In the genomic region with DNA sequence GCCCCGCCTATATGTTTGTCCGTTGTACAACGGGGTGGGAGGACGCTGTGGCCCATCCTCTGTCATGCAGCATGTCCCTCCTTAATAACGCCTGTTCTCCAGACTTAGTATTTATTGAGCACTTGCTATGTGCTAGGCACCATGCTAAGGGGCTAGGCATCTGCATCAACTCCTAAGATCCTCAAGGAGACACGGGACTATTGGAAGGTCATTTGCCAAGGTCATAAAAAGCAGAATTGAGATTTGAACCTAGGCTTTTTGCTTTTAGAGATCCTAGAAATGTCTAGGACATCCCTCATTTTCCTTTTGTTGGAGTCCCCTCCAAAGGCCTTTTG, we compare ENCODE assay signal across 19 cellular contexts. TPM values are rescaled to one million over a fixed set of nuclear protein-coding genes. Genes with fewer than 3 reads are reported as not detected.
DNase-seq lines count a peak whose midpoint lies in the region; ATAC-seq and TF ChIP-seq lines count a peak whose summit lies in the region.
"Had no signal": no experiment of that assay in that cellular context is flagged by ENCODE, and none has a peak within 500 bp of the region (broad histone marks: within the 10 kb centered on the region; RNA-seq: fewer than 3 reads in every experiment).

No MANE protein-coding gene starts in this region.

- H3K9ac ChIP-seq in H9 (ENCODE audit: extremely low read depth, insufficient read length, low read length) (no peak overlapping the region), PC-3 (ENCODE audit: low read length) (no peak overlapping the region)

- H3K27ac Mint-ChIP-seq in H9 (peak overlapping the region in 1 of 3 experiments; percentile 94; a peak in 2 of 7 replicates), memory B cell (peak overlapping the region; percentile 72)
- H3K27ac Mint-ChIP-seq: activated CD8-positive, alpha-beta memory T cell treated with anti-CD3 and anti-CD28 coated beads, Interleukin-2, amount 10 ng/mL, durations not matched to agents 7 days and 5 days; naive thymus-derived CD8-positive, alpha-beta T cell had no signal

- no peak overlapping the region for H4K8ac ChIP-seq in H9 (replicated peaks; ENCODE audit: insufficient read length, low read depth, low read length)

- peaks cover 10% of the 10 kb centered on the region for H3K23me2 ChIP-seq in H9 (ENCODE audit: insufficient read length, low read depth, low read length, poor library complexity, severe bottlenecking)

- H3K79me1 ChIP-seq in H9 (ENCODE audit: insufficient read depth, low read depth, low read length, poor library complexity, severe bottlenecking): no peaks in the 10 kb centered on the region

- no CpG with 5 or more reads among the region's 6 CpGs for WGBS in H9 (ENCODE audit: extremely low coverage, insufficient read length, low lambda C conversion rate)

- no TSS peak for BruUV-seq in PC-3 (replicated peaks; lab: Mats Ljungman, UMichigan)

- H3K9me3 ChIP-seq in H9 (ENCODE audit: control insufficient read depth, low read depth, low read length): no peaks in the 10 kb centered on the region
- H3K9me3 ChIP-seq in PC-3 (ENCODE audit: low read length): no peaks in the 10 kb centered on the region
- H3K9me3 ChIP-seq: BE2C, MG63, psoas muscle, thoracic aorta had no signal

- no peak overlapping the region for H4K5ac ChIP-seq in H9 (ENCODE audit: insufficient read length, low read depth, low read length)

- no peak overlapping the region for H4K91ac ChIP-seq in H9 (ENCODE audit: insufficient read length, low read depth, low read length)

- CTCF ChIA-PET in PC-3 (lab: Charles Lee): interaction anchor here (0.7 kb wide), 1 partner anchor 41 kb away, joined by 3 read pairs; no protein-coding TSS in a partner anchor

- H3K9me3 Mint-ChIP-seq in H9 (no peaks in the 10 kb centered on the region; a peak in 1 of 5 replicates), memory B cell (no peaks in the 10 kb centered on the region)

- intact Hi-C loops in PC-3 (cut with micrococcal nuclease): loop anchor here (5.0 kb wide), 1 partner anchor 34 kb away; the partner anchor contains the start of genes PRDX2 and THSD8

- H3K4me3 ChIP-seq in PC-3 (ENCODE audit: low read length): no peak overlapping the region
- H3K4me3 ChIP-seq: MG63, psoas muscle, smooth muscle cell, thoracic aorta had no signal

- H3K36me3 Mint-ChIP-seq in H9 (ENCODE audit: insufficient read depth in 1 of 3, low read depth in 3 of 3): no peaks in the 10 kb centered on the region; a peak in 1 of 7 replicates
- H3K36me3 Mint-ChIP-seq in memory B cell: peaks cover 3% of the 10 kb centered on the region
- H3K36me3 Mint-ChIP-seq: activated CD8-positive, alpha-beta memory T cell treated with anti-CD3 and anti-CD28 coated beads, Interleukin-2, amount 10 ng/mL, durations not matched to agents 7 days and 5 days had no signal

- no peak overlapping the region for H3K56ac ChIP-seq in H9 (ENCODE audit: insufficient read length, low read depth, low read length)

- TF ChIP-seq CTCF in H9 (conservative IDR thresholded peaks at IDR 0.05) (no peak), PC-3 (conservative IDR thresholded peaks at IDR 0.05; ENCODE audit: low read depth, low read length) (no peak)

- no peak overlapping the region for H2BK120ac ChIP-seq in H9 (ENCODE audit: low read depth, low read length, poor library complexity, severe bottlenecking)

- H3K18ac ChIP-seq in H9 (ENCODE audit: insufficient read length, low read depth, low read length): no peak overlapping the region

- DNase-seq in H9 (no peak), PC-3 (no peak), memory B cell (ENCODE audit: low spot score in 2 of 2) (no peak)
- DNase-seq in stimulated activated CD8-positive, alpha-beta memory T cell treated with anti-CD3 and anti-CD28 coated beads, Interleukin-4, amount 100 ng/mL, for 48 hours: no peak
- no peak for DNase-seq in activated CD4-positive, alpha-beta T cell treated with anti-CD3 and anti-CD28 coated beads, Interleukin-2, amount 50 U/mL, for 4 hours
- DNase-seq: activated CD8-positive, alpha-beta memory T cell treated with anti-CD3 and anti-CD28 coated beads, Interleukin-2, amount 10 ng/mL, durations not matched to agents 7 days and 5 days; activated effector memory CD4-positive, alpha-beta T cell treated with Interleukin-2 at 50 U/mL for 16 hours; amniotic stem cell; effector memory CD4-positive, alpha-beta T cell; naive thymus-derived CD8-positive, alpha-beta T cell; NCI-H187; stimulated activated CD4-positive, alpha-beta T cell treated with anti-CD3 and anti-CD28 coated beads, Interleukin-4, amount 100 ng/mL, for 4 hours had no signal

- H3K4me1 ChIP-seq in H9 (ENCODE audit: insufficient read depth, low read length) (peaks cover 2% of the 10 kb centered on the region; the same call in 1 of the 2 replicates), PC-3 (ENCODE audit: insufficient read depth, low read length) (peaks cover 17% of the 10 kb centered on the region)

- no peak overlapping the region for H3K23ac ChIP-seq in H9 (ENCODE audit: insufficient read length, low read depth, low read length)

- ATAC-seq in PC-3 (no peak), memory B cell (ENCODE audit: low read depth) (no peak)
- ATAC-seq: activated CD8-positive, alpha-beta memory T cell treated with anti-CD3 and anti-CD28 coated beads, Interleukin-2, amount 10 ng/mL, durations not matched to agents 7 days and 5 days; naive thymus-derived CD8-positive, alpha-beta T cell had no signal

- POLR2A ChIA-PET in PC-3 (lab: Charles Lee; ENCODE audit: unreplicated experiment): no interaction called here

- no peaks in the 10 kb centered on the region for H3K36me3 ChIP-seq in PC-3 (ENCODE audit: low read depth, low read length)
- H3K36me3 ChIP-seq: BE2C, MG63, thoracic aorta had no signal

- H3K4me2 ChIP-seq in H9 (ENCODE audit: insufficient read depth, insufficient read length, low read length) (peak overlapping the region; percentile 76), PC-3 (ENCODE audit: low read length) (peak overlapping the region; percentile 78; the same call in 1 of the 2 replicates)

- H3K79me2 ChIP-seq in H9 (ENCODE audit: insufficient read depth, low read length) (no peaks in the 10 kb centered on the region), PC-3 (ENCODE audit: low read length) (peaks cover 4% of the 10 kb centered on the region)

- H2BK15ac ChIP-seq in H9 (ENCODE audit: low read depth, low read length): no peak overlapping the region

- no peak overlapping the region for H3T11ph ChIP-seq in H9 (ENCODE audit: low read length)

- H2BK20ac ChIP-seq in H9 (ENCODE audit: low read depth, low read length, poor library complexity, severe bottlenecking): no peak overlapping the region

- H2BK5ac ChIP-seq in H9 (ENCODE audit: insufficient read length, low read length): no peak overlapping the region

- H2BK12ac ChIP-seq in H9 (ENCODE audit: insufficient read length, low read depth, low read length): no peak overlapping the region

- H3K4me3 Mint-ChIP-seq in H9 (peak overlapping the region; percentile 68 to 90), memory B cell (no peak overlapping the region)
- H3K4me3 Mint-ChIP-seq: activated CD8-positive, alpha-beta memory T cell treated with anti-CD3 and anti-CD28 coated beads, Interleukin-2, amount 10 ng/mL, durations not matched to agents 7 days and 5 days had no signal

- H4K20me1 ChIP-seq in H9 (ENCODE audit: control insufficient read depth, insufficient read depth, insufficient read length) (no peaks in the 10 kb centered on the region), PC-3 (ENCODE audit: low read length) (0 out of 2 replicates have a peak, but pooled peaks cover 4% of the 10 kb centered on the region)

- H3K27me3 ChIP-seq in H9 (ENCODE audit: insufficient read depth, low read length): peaks cover 3% of the 10 kb centered on the region; the same call in 1 of the 2 replicates
- peaks cover 11% of the 10 kb centered on the region for H3K27me3 ChIP-seq in PC-3 (ENCODE audit: low read length)
- H3K27me3 ChIP-seq: BE2C had no signal

- H2AK5ac ChIP-seq in H9 (ENCODE audit: insufficient read length, low read length): no peak overlapping the region

- no peaks in the 10 kb centered on the region for H3K9me2 ChIP-seq in PC-3 (replicated peaks; ENCODE audit: low read length)

- no peak overlapping the region for H3K4ac ChIP-seq in H9 (ENCODE audit: low read depth, low read length)

- H3K27ac ChIP-seq in H9 (ENCODE audit: insufficient read length, low read depth, low read length) (no peak overlapping the region), PC-3 (ENCODE audit: low read length) (no peak overlapping the region)
- H3K27ac ChIP-seq: psoas muscle, thoracic aorta had no signal

- H2AFZ ChIP-seq in H9 (ENCODE audit: low read length) (no peak overlapping the region), PC-3 (ENCODE audit: low read length) (no peak overlapping the region)

- H3F3A ChIP-seq in PC-3 (ENCODE audit: low read length, unreplicated experiment): peaks cover 10% of the 10 kb centered on the region

- H3K4me1 Mint-ChIP-seq in H9: peaks cover 42 to 44% of the 10 kb centered on the region in 2 experiments
- H3K4me1 Mint-ChIP-seq in memory B cell: peaks cover 31% of the 10 kb centered on the region

- H3K27me3 Mint-ChIP-seq in H9 (ENCODE audit: low read depth) (peaks cover 33% of the 10 kb centered on the region), memory B cell (peaks cover 46% of the 10 kb centered on the region)

- no peak overlapping the region for H3K14ac ChIP-seq in H9 (ENCODE audit: insufficient read depth, low read length)

RNA-seq across cellular contexts. Expression of gene MAST1, which starts 1.8 kb away (rescaled TPM):
- total RNA-seq in H9 (2021): 11.8 and 15.1 TPM in 2 replicates
- 7.7 and 11.2 TPM in 2 replicates for total RNA-seq in PC-3 (2014; rRNA removed)
- total RNA-seq: psoas muscle, thoracic aorta had no signal

RNA-seq across cellular contexts. Expression of gene RTBDN, which starts 2.1 kb away (rescaled TPM):
- 5.6 and 6.4 TPM in 2 replicates for total RNA-seq in H9 (2021)
- total RNA-seq in PC-3 (2014; rRNA removed): 0.81 and 3.7 TPM in 2 replicates
- total RNA-seq: activated CD8-positive, alpha-beta memory T cell treated with anti-CD3 and anti-CD28 coated beads, Interleukin-2, amount 10 ng/mL, durations not matched to agents 7 days and 5 days; naive thymus-derived CD8-positive, alpha-beta T cell; NCI-H460; psoas muscle; smooth muscle cell; T-helper 2 cell treated with Interferon-gamma antibody and Interleukin-4, amounts not matched to agents 100 ng/mL and 5 ng/mL, for 36 hours; thoracic aorta had no signal

RNA-seq across cellular contexts. Expression of gene RNASEH2A, which starts 30.1 kb away (rescaled TPM):
- 79.5 and 86.0 TPM in 2 replicates for total RNA-seq in H9 (2021)
- 118 and 120 TPM in 2 replicates for total RNA-seq in PC-3 (2014; rRNA removed)

RNA-seq across cellular contexts. Expression of gene THSD8, which starts 34.6 kb away (rescaled TPM):
- 45.8 and 48.1 TPM in 2 replicates for total RNA-seq in H9 (2021)
- not detected in 2 replicates for total RNA-seq in PC-3 (2014; rRNA removed)
- total RNA-seq: NCI-H460, smooth muscle cell, thoracic aorta had no signal

RNA-seq across cellular contexts. Expression of gene PRDX2, which starts 34.9 kb away (rescaled TPM):
- total RNA-seq in H9 (2021) (468 and 485 TPM in 2 replicates), PC-3 (2014; rRNA removed) (729 and 746 TPM in 2 replicates)
